ENCODE assay signal across 1 cellular context in the genomic region with DNA sequence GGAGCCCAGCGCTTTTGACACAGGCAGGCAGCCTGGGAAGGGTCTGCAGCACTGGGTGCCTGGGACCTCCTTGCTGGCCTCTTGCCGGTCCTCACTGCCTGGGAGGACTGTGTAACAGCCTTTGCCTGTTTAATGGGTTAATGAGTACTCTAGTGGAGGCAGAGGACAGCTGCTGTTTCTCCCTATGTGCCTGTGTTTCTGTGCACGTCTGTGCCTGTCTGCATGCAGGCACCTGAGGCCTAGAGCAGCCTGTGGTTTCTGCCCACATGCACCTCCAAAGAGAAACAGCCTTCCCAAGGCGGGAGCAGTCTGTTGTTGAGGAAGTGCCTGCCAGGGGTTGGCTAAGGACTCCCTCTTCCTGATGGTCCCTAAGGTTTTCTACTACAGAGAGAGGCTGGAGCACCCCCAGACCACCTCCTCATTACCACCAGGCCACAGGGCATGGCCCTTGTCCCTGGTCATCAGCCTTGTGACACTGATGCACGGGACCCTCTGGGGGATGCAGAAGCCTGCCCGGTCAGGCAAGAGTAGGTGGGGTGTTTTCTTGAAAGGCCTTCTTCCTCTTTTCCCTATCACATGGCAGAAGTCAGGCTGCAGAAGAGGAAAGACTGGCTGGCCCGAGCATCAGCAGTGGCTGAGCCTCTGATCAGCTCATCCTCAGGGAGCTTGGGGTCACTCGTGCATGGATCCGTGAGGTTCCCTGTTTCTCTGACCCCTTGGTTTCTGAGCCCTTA.
TF ChIP-seq lines count a peak whose summit lies in the region.

No MANE protein-coding gene starts in this region.

TF ChIP-seq in GM12878, 131 proteins besides CTCF, POLR2A, EP300 and RAD21 (continued from another document):
- TF ChIP-seq, protein P1, sequence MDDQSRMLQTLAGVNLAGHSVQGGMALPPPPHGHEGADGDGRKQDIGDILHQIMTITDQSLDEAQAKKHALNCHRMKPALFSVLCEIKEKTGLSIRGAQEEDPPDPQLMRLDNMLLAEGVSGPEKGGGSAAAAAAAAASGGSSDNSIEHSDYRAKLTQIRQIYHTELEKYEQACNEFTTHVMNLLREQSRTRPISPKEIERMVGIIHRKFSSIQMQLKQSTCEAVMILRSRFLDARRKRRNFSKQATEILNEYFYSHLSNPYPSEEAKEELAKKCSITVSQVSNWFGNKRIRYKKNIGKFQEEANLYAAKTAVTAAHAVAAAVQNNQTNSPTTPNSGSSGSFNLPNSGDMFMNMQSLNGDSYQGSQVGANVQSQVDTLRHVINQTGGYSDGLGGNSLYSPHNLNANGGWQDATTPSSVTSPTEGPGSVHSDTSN (IDR thresholded peaks at IDR 0.05; ENCODE audit: insufficient replicate concordance, low read depth, low read length): no peak
- TF ChIP-seq CHD2 (IDR thresholded peaks at IDR 0.05; ENCODE audit: borderline replicate concordance, low read depth, low read length): no peak
- TF ChIP-seq, protein P2, sequence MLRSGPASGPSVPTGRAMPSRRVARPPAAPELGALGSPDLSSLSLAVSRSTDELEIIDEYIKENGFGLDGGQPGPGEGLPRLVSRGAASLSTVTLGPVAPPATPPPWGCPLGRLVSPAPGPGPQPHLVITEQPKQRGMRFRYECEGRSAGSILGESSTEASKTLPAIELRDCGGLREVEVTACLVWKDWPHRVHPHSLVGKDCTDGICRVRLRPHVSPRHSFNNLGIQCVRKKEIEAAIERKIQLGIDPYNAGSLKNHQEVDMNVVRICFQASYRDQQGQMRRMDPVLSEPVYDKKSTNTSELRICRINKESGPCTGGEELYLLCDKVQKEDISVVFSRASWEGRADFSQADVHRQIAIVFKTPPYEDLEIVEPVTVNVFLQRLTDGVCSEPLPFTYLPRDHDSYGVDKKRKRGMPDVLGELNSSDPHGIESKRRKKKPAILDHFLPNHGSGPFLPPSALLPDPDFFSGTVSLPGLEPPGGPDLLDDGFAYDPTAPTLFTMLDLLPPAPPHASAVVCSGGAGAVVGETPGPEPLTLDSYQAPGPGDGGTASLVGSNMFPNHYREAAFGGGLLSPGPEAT (IDR thresholded peaks at IDR 0.05; ENCODE audit: low read depth): peak; percentile 44; the same call in 1 of the 2 replicates
- peak; percentile 52; the same call in 1 of the 2 replicates for TF ChIP-seq HDGF (IDR thresholded peaks at IDR 0.05)
- TF ChIP-seq RFX5 (IDR thresholded peaks at IDR 0.05; ENCODE audit: low read depth, low read length): no peak
- no peak for TF ChIP-seq JUND (IDR thresholded peaks at IDR 0.05; ENCODE audit: low read depth, low read length)
- no peak for TF ChIP-seq NFIC (IDR thresholded peaks at IDR 0.05; ENCODE audit: low read depth, low read length)
- no peak for TF ChIP-seq ATF7 (IDR thresholded peaks at IDR 0.05; ENCODE audit: low read depth)
- TF ChIP-seq MTA2 (IDR thresholded peaks at IDR 0.05; ENCODE audit: low read depth): peak; percentile 40; the same call in 1 of the 2 replicates
- TF ChIP-seq, protein P3, sequence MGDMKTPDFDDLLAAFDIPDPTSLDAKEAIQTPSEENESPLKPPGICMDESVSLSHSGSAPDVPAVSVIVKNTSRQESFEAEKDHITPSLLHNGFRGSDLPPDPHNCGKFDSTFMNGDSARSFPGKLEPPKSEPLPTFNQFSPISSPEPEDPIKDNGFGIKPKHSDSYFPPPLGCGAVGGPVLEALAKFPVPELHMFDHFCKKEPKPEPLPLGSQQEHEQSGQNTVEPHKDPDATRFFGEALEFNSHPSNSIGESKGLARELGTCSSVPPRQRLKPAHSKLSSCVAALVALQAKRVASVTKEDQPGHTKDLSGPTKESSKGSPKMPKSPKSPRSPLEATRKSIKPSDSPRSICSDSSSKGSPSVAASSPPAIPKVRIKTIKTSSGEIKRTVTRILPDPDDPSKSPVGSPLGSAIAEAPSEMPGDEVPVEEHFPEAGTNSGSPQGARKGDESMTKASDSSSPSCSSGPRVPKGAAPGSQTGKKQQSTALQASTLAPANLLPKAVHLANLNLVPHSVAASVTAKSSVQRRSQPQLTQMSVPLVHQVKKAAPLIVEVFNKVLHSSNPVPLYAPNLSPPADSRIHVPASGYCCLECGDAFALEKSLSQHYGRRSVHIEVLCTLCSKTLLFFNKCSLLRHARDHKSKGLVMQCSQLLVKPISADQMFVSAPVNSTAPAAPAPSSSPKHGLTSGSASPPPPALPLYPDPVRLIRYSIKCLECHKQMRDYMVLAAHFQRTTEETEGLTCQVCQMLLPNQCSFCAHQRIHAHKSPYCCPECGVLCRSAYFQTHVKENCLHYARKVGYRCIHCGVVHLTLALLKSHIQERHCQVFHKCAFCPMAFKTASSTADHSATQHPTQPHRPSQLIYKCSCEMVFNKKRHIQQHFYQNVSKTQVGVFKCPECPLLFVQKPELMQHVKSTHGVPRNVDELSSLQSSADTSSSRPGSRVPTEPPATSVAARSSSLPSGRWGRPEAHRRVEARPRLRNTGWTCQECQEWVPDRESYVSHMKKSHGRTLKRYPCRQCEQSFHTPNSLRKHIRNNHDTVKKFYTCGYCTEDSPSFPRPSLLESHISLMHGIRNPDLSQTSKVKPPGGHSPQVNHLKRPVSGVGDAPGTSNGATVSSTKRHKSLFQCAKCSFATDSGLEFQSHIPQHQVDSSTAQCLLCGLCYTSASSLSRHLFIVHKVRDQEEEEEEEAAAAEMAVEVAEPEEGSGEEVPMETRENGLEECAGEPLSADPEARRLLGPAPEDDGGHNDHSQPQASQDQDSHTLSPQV (IDR thresholded peaks at IDR 0.05): no peak
- TF ChIP-seq, protein P4, sequence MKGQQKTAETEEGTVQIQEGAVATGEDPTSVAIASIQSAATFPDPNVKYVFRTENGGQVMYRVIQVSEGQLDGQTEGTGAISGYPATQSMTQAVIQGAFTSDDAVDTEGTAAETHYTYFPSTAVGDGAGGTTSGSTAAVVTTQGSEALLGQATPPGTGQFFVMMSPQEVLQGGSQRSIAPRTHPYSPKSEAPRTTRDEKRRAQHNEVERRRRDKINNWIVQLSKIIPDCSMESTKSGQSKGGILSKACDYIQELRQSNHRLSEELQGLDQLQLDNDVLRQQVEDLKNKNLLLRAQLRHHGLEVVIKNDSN (IDR thresholded peaks at IDR 0.05; ENCODE audit: borderline replicate concordance, extremely low read length, insufficient read depth, low read depth, low read length): no peak
- TF ChIP-seq SUPT20H (IDR thresholded peaks at IDR 0.05; ENCODE audit: borderline replicate concordance, control insufficient read depth, low read depth, low read length): no peak
- no peak for TF ChIP-seq KLF5 (IDR thresholded peaks at IDR 0.05; ENCODE audit: partially characterized antibody)
- TF ChIP-seq IKZF1 (conservative IDR thresholded peaks at IDR 0.05): peak; percentile 71
- no peak for TF ChIP-seq TAF1 (IDR thresholded peaks at IDR 0.05; ENCODE audit: borderline replicate concordance, low read depth, low read length)
- TF ChIP-seq SMAD1 (IDR thresholded peaks at IDR 0.05; ENCODE audit: low read depth, partially characterized antibody): no peak
- TF ChIP-seq, protein P5, sequence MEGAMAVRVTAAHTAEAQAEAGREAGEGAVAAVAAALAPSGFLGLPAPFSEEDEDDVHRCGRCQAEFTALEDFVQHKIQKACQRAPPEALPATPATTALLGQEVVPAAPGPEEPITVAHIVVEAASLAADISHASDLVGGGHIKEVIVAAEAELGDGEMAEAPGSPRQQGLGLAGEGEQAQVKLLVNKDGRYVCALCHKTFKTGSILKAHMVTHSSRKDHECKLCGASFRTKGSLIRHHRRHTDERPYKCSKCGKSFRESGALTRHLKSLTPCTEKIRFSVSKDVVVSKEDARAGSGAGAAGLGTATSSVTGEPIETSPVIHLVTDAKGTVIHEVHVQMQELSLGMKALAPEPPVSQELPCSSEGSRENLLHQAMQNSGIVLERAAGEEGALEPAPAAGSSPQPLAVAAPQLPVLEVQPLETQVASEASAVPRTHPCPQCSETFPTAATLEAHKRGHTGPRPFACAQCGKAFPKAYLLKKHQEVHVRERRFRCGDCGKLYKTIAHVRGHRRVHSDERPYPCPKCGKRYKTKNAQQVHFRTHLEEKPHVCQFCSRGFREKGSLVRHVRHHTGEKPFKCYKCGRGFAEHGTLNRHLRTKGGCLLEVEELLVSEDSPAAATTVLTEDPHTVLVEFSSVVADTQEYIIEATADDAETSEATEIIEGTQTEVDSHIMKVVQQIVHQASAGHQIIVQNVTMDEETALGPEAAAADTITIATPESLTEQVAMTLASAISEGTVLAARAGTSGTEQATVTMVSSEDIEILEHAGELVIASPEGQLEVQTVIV (IDR thresholded peaks at IDR 0.05; ENCODE audit: borderline replicate concordance, partially characterized antibody): no peak
- TF ChIP-seq ZNF217 (IDR thresholded peaks at IDR 0.05): no peak
- peak; percentile 41 to 74; a peak in 3 of 4 replicates for TF ChIP-seq BHLHE40 (IDR thresholded peaks at IDR 0.05; ENCODE audit: borderline replicate concordance in 1 of 2, low read depth in 2 of 2, low read length in 1 of 2)
- TF ChIP-seq STAT1 (conservative IDR thresholded peaks at IDR 0.05): no peak
- TF ChIP-seq POLR2AphosphoS2 (IDR thresholded peaks at IDR 0.05; ENCODE audit: low read depth, low read length): no peak
- TF ChIP-seq, protein P6, sequence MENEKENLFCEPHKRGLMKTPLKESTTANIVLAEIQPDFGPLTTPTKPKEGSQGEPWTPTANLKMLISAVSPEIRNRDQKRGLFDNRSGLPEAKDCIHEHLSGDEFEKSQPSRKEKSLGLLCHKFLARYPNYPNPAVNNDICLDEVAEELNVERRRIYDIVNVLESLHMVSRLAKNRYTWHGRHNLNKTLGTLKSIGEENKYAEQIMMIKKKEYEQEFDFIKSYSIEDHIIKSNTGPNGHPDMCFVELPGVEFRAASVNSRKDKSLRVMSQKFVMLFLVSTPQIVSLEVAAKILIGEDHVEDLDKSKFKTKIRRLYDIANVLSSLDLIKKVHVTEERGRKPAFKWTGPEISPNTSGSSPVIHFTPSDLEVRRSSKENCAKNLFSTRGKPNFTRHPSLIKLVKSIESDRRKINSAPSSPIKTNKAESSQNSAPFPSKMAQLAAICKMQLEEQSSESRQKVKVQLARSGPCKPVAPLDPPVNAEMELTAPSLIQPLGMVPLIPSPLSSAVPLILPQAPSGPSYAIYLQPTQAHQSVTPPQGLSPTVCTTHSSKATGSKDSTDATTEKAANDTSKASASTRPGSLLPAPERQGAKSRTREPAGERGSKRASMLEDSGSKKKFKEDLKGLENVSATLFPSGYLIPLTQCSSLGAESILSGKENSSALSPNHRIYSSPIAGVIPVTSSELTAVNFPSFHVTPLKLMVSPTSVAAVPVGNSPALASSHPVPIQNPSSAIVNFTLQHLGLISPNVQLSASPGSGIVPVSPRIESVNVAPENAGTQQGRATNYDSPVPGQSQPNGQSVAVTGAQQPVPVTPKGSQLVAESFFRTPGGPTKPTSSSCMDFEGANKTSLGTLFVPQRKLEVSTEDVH (IDR thresholded peaks at IDR 0.05; ENCODE audit: low read depth, partially characterized antibody): no peak
- TF ChIP-seq NFXL1 (IDR thresholded peaks at IDR 0.05; ENCODE audit: borderline replicate concordance): no peak
- TF ChIP-seq HDAC2 (IDR thresholded peaks at IDR 0.05): no peak
- no peak for TF ChIP-seq KDM1A (IDR thresholded peaks at IDR 0.05; ENCODE audit: borderline replicate concordance)
- TF ChIP-seq, protein P7, sequence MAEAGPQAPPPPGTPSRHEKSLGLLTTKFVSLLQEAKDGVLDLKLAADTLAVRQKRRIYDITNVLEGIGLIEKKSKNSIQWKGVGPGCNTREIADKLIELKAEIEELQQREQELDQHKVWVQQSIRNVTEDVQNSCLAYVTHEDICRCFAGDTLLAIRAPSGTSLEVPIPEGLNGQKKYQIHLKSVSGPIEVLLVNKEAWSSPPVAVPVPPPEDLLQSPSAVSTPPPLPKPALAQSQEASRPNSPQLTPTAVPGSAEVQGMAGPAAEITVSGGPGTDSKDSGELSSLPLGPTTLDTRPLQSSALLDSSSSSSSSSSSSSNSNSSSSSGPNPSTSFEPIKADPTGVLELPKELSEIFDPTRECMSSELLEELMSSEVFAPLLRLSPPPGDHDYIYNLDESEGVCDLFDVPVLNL (IDR thresholded peaks at IDR 0.05; ENCODE audit: low read depth, low read length): no peak
- TF ChIP-seq RB1 (IDR thresholded peaks at IDR 0.05; ENCODE audit: borderline replicate concordance): no peak
- TF ChIP-seq NR2F1 (conservative IDR thresholded peaks at IDR 0.05): peak; percentile 35
- TF ChIP-seq YBX1 (IDR thresholded peaks at IDR 0.05): no peak
- TF ChIP-seq, protein P8, sequence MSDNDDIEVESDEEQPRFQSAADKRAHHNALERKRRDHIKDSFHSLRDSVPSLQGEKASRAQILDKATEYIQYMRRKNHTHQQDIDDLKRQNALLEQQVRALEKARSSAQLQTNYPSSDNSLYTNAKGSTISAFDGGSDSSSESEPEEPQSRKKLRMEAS (IDR thresholded peaks at IDR 0.05; ENCODE audit: low read depth, low read length): no peak
- TF ChIP-seq IKZF2 (IDR thresholded peaks at IDR 0.05): peak; percentile 46 to 55; a peak in 2 of 4 replicates
- peak; percentile 56; the same call in 1 of the 2 replicates for TF ChIP-seq SPI1 (IDR thresholded peaks at IDR 0.05; ENCODE audit: borderline replicate concordance, insufficient read depth, low read depth, low read length)
- no peak for TF ChIP-seq NRF1 (conservative IDR thresholded peaks at IDR 0.05; ENCODE audit: low read depth, low read length)
- TF ChIP-seq SMARCA5 (IDR thresholded peaks at IDR 0.05): no peak
- TF ChIP-seq, protein P9, sequence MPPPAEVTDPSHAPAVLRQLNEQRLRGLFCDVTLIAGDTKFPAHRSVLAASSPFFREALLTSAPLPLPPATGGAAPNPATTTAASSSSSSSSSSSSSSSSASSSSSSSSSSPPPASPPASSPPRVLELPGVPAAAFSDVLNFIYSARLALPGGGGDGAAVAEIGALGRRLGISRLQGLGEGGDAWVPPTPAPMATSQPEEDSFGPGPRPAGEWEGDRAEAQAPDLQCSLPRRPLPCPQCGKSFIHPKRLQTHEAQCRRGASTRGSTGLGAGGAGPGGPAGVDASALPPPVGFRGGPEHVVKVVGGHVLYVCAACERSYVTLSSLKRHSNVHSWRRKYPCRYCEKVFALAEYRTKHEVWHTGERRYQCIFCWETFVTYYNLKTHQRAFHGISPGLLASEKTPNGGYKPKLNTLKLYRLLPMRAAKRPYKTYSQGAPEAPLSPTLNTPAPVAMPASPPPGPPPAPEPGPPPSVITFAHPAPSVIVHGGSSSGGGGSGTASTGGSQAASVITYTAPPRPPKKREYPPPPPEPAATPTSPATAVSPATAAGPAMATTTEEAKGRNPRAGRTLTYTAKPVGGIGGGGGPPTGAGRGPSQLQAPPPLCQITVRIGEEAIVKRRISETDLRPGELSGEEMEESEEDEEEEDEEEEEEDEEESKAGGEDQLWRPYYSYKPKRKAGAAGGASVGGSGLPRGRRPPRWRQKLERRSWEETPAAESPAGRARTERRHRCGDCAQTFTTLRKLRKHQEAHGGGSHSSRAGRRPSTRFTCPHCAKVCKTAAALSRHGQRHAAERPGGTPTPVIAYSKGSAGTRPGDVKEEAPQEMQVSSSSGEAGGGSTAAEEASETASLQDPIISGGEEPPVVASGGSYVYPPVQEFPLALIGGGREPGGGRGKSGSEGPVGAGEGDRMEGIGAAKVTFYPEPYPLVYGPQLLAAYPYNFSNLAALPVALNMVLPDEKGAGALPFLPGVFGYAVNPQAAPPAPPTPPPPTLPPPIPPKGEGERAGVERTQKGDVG (CRISPR knock-in tag; IDR thresholded peaks at IDR 0.05): no peak
